12 cellular contexts compared by ENCODE assay signal in the genomic region with DNA sequence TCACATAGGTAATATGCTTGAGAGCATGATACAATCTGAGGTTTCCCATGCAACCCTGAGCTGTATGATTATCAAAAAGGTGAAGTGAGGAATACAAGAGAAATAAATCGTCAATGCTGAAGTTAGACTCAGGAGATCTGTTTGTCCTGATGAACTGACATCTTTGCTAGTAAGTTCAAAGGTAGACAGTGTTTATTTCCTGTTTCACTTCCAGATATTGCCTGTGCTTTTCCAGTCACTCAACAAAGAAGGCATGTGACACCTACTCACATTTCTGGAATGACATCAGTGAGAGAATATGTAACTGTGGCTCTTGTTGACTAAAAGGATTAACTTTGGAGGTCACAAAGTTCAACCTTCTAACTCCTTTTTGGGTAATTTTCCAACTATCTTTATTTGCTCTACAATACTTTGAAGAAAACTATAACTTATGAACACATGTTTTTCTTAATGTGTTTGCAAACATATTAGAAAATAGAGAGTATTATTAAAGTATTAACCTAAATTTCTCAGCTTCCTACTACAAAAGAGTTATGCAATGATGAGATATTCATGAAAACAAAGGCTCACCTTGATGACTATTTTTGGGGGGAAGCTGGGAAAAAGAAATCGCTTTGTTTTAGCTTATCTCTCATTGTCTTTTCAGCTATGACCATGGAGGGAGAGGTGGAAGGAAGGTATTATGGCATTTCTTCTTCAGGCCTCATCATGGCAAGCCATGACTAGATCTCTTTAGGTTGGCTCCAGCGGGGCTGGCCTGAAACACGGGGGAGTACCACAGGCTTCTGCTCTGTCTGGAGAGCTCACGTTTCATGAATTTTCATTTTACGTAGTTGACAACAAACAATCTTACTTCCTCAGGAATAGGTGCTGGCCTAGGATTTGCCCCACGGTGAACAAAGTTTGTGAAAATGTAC.
A peak's percentile ranks its signal among the peaks of the same experiment; 100 is the strongest.
DNase-seq lines count a peak whose midpoint lies in the region; FAIRE-seq and TF ChIP-seq lines count a peak whose summit lies in the region.
"Had no signal": no experiment of that assay in that cellular context is flagged by ENCODE, and none has a peak within 500 bp of the region (broad histone marks: within the 10 kb centered on the region; RNA-seq: fewer than 3 reads in every experiment).

No MANE protein-coding gene starts in this region.

- H3K4me3 ChIP-seq in fibroblast of pulmonary artery (replicated peaks; ENCODE audit: low read depth, low read length) (no peak overlapping the region), skeletal muscle cell (ENCODE audit: low read depth, low read length) (no peak overlapping the region)
- H3K4me3 ChIP-seq: neural progenitor cell had no signal

- no peak for DNase-seq in H54 (ENCODE audit: insufficient read length, low spot score)
- DNase-seq in RCC 7860 (ENCODE audit: low spot score), result peak; percentile 88
- peak; percentile 34 for DNase-seq in fibroblast of pulmonary artery (ENCODE audit: low read depth)
- DNase-seq in skeletal muscle cell (ENCODE audit: low read depth), result peak; percentile 25
- no peak for DNase-seq in amniotic stem cell (lab: John Stamatoyannopoulos, UW)
- DNase-seq in activated CD4-positive, alpha-beta T cell treated with anti-CD3 and anti-CD28 coated beads, Interleukin-2, amount 50 U/mL, for 48 hours, result no peak
- no peak for DNase-seq in mesenteric fat pad (ENCODE audit: low spot score)
- DNase-seq in NCI-H510A treated with DMSO at 0.1 percent for 48 hours (lab: John Stamatoyannopoulos, UW), result no peak
- DNase-seq: activated T-cell treated with anti-CD3 and anti-CD28 coated beads, Interleukin-2, amount 50 U/mL, for 4 hours; NCI-H2171 treated with DMSO at 0.1 percent for 48 hours; stimulated activated CD4-positive, alpha-beta T cell treated with anti-CD3 and anti-CD28 coated beads, Interleukin-4, amount 100 ng/mL, for 4 hours had no signal

- FAIRE-seq in H54 (lab: Jason Lieb, UNC) (peak; percentile 43), RCC 7860 (lab: Jason Lieb, UNC) (peak; percentile 97)

- TF ChIP-seq POLR2A in H54 (IDR thresholded peaks at IDR 0.05; ENCODE audit: low read depth, low read length), result no peak

- TF ChIP-seq CTCF in fibroblast of pulmonary artery (IDR thresholded peaks at IDR 0.05; ENCODE audit: low read length, missing control alignments), result no peak

Comparison
In these comparisons a context has a peak if more than half of its experiments do, and no peak if none do; other contexts are left out.
1. DNase-seq: peak in RCC 7860 (single experiment), fibroblast of pulmonary artery (single experiment) and skeletal muscle cell (single experiment); none in H54 (single experiment), amniotic stem cell (single experiment), activated CD4-positive, alpha-beta T cell treated with anti-CD3 and anti-CD28 coated beads, Interleukin-2, amount 50 U/mL, for 48 hours (0 of 2), mesenteric fat pad (single experiment) and NCI-H510A treated with DMSO at 0.1 percent for 48 hours (single experiment).